ENCODE assay signal across 10 cellular contexts in the genomic region with DNA sequence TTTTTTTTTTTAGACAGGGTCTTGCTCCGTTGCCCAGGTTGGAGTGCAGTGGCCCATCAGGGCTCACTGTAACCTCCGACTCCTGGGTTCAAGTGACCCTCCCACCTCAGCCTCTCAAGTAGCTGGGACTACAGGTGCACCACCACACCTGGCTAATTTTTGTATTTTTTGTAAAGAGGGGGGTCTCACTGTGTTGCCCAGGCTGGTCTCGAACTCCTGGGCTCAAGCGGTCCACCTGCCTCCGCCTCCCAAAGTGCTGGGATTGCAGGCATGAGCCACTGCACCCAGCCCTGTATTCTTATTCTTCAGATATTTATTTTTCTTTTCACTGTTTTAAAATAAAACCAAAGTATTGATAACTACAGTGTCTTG. TPM values are rescaled to one million over a fixed set of nuclear protein-coding genes. Genes with fewer than 3 reads are reported as not detected.
DNase-seq lines count a peak whose midpoint lies in the region; FAIRE-seq and TF ChIP-seq lines count a peak whose summit lies in the region.
"Not testable (repeated sequence)": the region's sequence is repeated elsewhere in the genome, so short reads cannot be mapped to it uniquely, and the experiment has no call there.
"Had no signal": no experiment of that assay in that cellular context is flagged by ENCODE, and none has a peak within 500 bp of the region (broad histone marks: within the 10 kb centered on the region; RNA-seq: fewer than 3 reads in every experiment).

No MANE protein-coding gene starts in this region.

- peaks cover 100% of the 10 kb centered on the region for H3K4me1 ChIP-seq in PC-9 (replicated peaks; ENCODE audit: insufficient read depth)
- peaks cover 6 to 13% of the 10 kb centered on the region in 2 donors for H3K4me1 ChIP-seq in breast epithelium
- peaks cover 74 to 85% (median 82%) of the 10 kb centered on the region in 4 donors for H3K4me1 ChIP-seq in esophagus muscularis mucosa
- peaks cover 46 to 52% of the 10 kb centered on the region in 2 donors for H3K4me1 ChIP-seq in kidney (ENCODE audit: control insufficient read depth in 1 of 2, insufficient read depth in 1 of 2, low read depth in 1 of 2, low read length in 2 of 2)
- H3K4me1 ChIP-seq in muscle layer of duodenum (ENCODE audit: control insufficient read depth in 1 of 2, insufficient read depth in 2 of 2, low read length in 2 of 2), result peaks cover 16 to 56% of the 10 kb centered on the region in 2 donors
- H3K4me1 ChIP-seq in smooth muscle cell (ENCODE audit: low read depth), result not testable (repeated sequence)

- not testable (repeated sequence) for DNase-seq in PC-9; breast epithelium (ENCODE audit: low spot score in 2 of 2); esophagus muscularis mucosa (ENCODE audit: extremely low spot score); kidney; smooth muscle cell (lab: John Stamatoyannopoulos, UW; ENCODE audit: unreplicated experiment)
- peak; percentile 42 for DNase-seq in type B pancreatic cell (ENCODE audit: extremely low spot score, unreplicated experiment)

- not testable (repeated sequence) for TF ChIP-seq CTCF in PC-9 (conservative IDR thresholded peaks at IDR 0.05); breast epithelium (IDR thresholded peaks at IDR 0.05); esophagus muscularis mucosa (IDR thresholded peaks at IDR 0.05); kidney (IDR thresholded peaks at IDR 0.05; ENCODE audit: borderline replicate concordance, extremely low read depth, insufficient read depth); smooth muscle cell (IDR thresholded peaks at IDR 0.05; ENCODE audit: borderline replicate concordance, insufficient read depth, poor library complexity, severe bottlenecking); type B pancreatic cell (conservative IDR thresholded peaks at IDR 0.05)

- CTCF ChIA-PET in PC-9 (lab: Charles Lee), result interaction anchor here (1.1 kb wide), 1 partner anchor 24 kb away, joined by 3 read pairs; no protein-coding TSS in a partner anchor

- H3K4me3 ChIP-seq in PC-9; breast epithelium; esophagus muscularis mucosa; kidney (ENCODE audit: low read length in 2 of 2); muscle layer of duodenum (ENCODE audit: low read depth in 1 of 2, low read length in 2 of 2); smooth muscle cell: not testable (repeated sequence)

- not testable (repeated sequence) for BruUV-seq in PC-9 (replicated peaks; lab: Mats Ljungman, UMichigan)

- whole genome bisulfite sequencing in esophagus muscularis mucosa, result 84% methylated on average over 5 of the region's 5 CpGs
- 97% methylated on average over 5 of the region's 5 CpGs for WGBS in smooth muscle cell (ENCODE audit: low lambda C conversion rate)

- H3K36me3 ChIP-seq in PC-9 (ENCODE audit: low read depth) (peaks cover 36% of the 10 kb centered on the region), esophagus muscularis mucosa (peaks cover 14 to 51% (median 40%) of the 10 kb centered on the region in 4 donors), kidney (ENCODE audit: control insufficient read depth in 1 of 2, insufficient read depth in 2 of 2, low read length in 2 of 2) (peaks cover 13 to 33% of the 10 kb centered on the region in 2 donors), muscle layer of duodenum (ENCODE audit: control insufficient read depth in 1 of 2, insufficient read depth in 2 of 2, low read length in 2 of 2) (peaks cover 15 to 22% of the 10 kb centered on the region in 2 donors)
- H3K36me3 ChIP-seq in breast epithelium; smooth muscle cell (ENCODE audit: low read depth): not testable (repeated sequence)

- H4K20me1 ChIP-seq in PC-9 (ENCODE audit: insufficient read depth); smooth muscle cell (ENCODE audit: low read depth): not testable (repeated sequence)

- not testable (repeated sequence) for H3K4me3 Mint-ChIP-seq in type B pancreatic cell

- H3K9me3 ChIP-seq in PC-9 (ENCODE audit: insufficient read depth, low read depth); breast epithelium; esophagus muscularis mucosa; kidney (ENCODE audit: control insufficient read depth in 1 of 2, low read length in 2 of 2); muscle layer of duodenum (ENCODE audit: control insufficient read depth in 1 of 2, low read length in 2 of 2); smooth muscle cell (replicated peaks; ENCODE audit: low read depth): not testable (repeated sequence)

- peak overlapping the region; percentile 92 for H3K27ac ChIP-seq in PC-9
- H3K27ac ChIP-seq in breast epithelium, result peak overlapping the region; percentile 90 to 92
- peak overlapping the region; percentile 92 to 96 (median 94) for H3K27ac ChIP-seq in esophagus muscularis mucosa (replicated peaks in 1 of 4)
- peak overlapping the region; percentile 78 to 89 for H3K27ac ChIP-seq in kidney (ENCODE audit: low read depth in 2 of 2, low read length in 2 of 2)
- H3K27ac ChIP-seq in muscle layer of duodenum (ENCODE audit: low read length), result peak overlapping the region; percentile 79
- peak overlapping the region; percentile 5 for H3K27ac ChIP-seq in smooth muscle cell (ENCODE audit: low read depth)

- not testable (repeated sequence) for H3K9me3 Mint-ChIP-seq in type B pancreatic cell

- not testable (repeated sequence) for H3K27me3 ChIP-seq in PC-9 (ENCODE audit: insufficient read depth, low read depth); breast epithelium; esophagus muscularis mucosa; muscle layer of duodenum (ENCODE audit: low read depth, low read length); smooth muscle cell (ENCODE audit: low read depth)

- H3K27ac Mint-ChIP-seq in type B pancreatic cell, result not testable (repeated sequence)

- H3K9ac ChIP-seq in kidney (ENCODE audit: low read length in 2 of 2); smooth muscle cell (ENCODE audit: low read depth): not testable (repeated sequence)

- H3F3A ChIP-seq in PC-9 (ENCODE audit: insufficient read depth, low read depth), result peaks cover 94% of the 10 kb centered on the region
- H3F3A ChIP-seq in smooth muscle cell (ENCODE audit: low read depth), result not testable (repeated sequence)

- not testable (repeated sequence) for FAIRE-seq in kidney (lab: Jason Lieb, UNC)

- not testable (repeated sequence) for H3K9me2 ChIP-seq in PC-9 (ENCODE audit: insufficient read depth)

- H3K27me3 Mint-ChIP-seq in type B pancreatic cell, result peaks cover 32% of the 10 kb centered on the region

- peak overlapping the region; percentile 88 for H3K4me2 ChIP-seq in PC-9
- not testable (repeated sequence) for H3K4me2 ChIP-seq in smooth muscle cell

- POLR2A ChIA-PET in PC-9 (lab: Charles Lee; ENCODE audit: unreplicated experiment), result not testable (repeated sequence)

- not testable (repeated sequence) for TF ChIP-seq POLR2A in breast epithelium (IDR thresholded peaks at IDR 0.05); esophagus muscularis mucosa (IDR thresholded peaks at IDR 0.05; ENCODE audit: low read depth)

- H3K36me3 Mint-ChIP-seq in type B pancreatic cell, result not testable (repeated sequence)

- peaks cover 19% of the 10 kb centered on the region for H3K4me1 Mint-ChIP-seq in type B pancreatic cell (ENCODE audit: unreplicated experiment)

- peaks cover 45% of the 10 kb centered on the region for H3K79me2 ChIP-seq in PC-9 (ENCODE audit: low read depth)
- not testable (repeated sequence) for H3K79me2 ChIP-seq in smooth muscle cell (ENCODE audit: low read depth)

- intact Hi-C loops in PC-9 (cut with micrococcal nuclease; ENCODE audit: unreplicated experiment); breast epithelium (cut with DNase I; ENCODE audit: low total_unique reads); esophagus muscularis mucosa (cut with DNase I); kidney (cut with DNase I): not testable (repeated sequence)

- TF ChIP-seq EP300 in esophagus muscularis mucosa (IDR thresholded peaks at IDR 0.05), result not testable (repeated sequence)

- not testable (repeated sequence) for H2AFZ ChIP-seq in PC-9; smooth muscle cell (ENCODE audit: low read depth)

RNA-seq across cellular contexts. Expression of a gene that starts 11.0 kb away (rescaled TPM):
- total RNA-seq in PC-9 (2021), result 162 and 191 TPM in 2 replicates
- total RNA-seq in breast epithelium, result 100 to 1,000 TPM in 2 of 3 donors, 10 to 100 TPM in 1; 85.9 to 187 (median 144) TPM
- 100 to 1,000 TPM; 139 to 354 (median 244) TPM for total RNA-seq in esophagus muscularis mucosa
- 246 TPM for total RNA-seq in kidney
- 171 TPM for polyA plus RNA-seq in kidney (ENCODE audit: insufficient read depth, low read depth, low replicate concordance)
- 142 and 148 TPM in 2 replicates for total RNA-seq in smooth muscle cell
- polyA plus RNA-seq in smooth muscle cell, result 40.9 and 219 TPM in 2 replicates
- total RNA-seq in type B pancreatic cell (ENCODE audit: low replicate concordance), result 27.2 and 30.0 TPM in 2 replicates

RNA-seq across cellular contexts. Expression of a gene that starts 30.2 kb away (rescaled TPM):
- total RNA-seq in PC-9 (2021) (not detected in 2 replicates), breast epithelium (not detected), esophagus muscularis mucosa (1 to 10 TPM in 2 of 4 donors, under 1 TPM in 1, not detected in 1; 0.45 to 1.8 (median 1.7) TPM), kidney (0.35 TPM), smooth muscle cell (2.0 TPM in 1 of 2 replicates, not detected in the other), type B pancreatic cell (ENCODE audit: low replicate concordance) (not detected in 2 replicates)
- polyA plus RNA-seq in kidney (ENCODE audit: insufficient read depth, low read depth, low replicate concordance) (not detected), smooth muscle cell (0.19 TPM in 1 of 2 replicates, not detected in the other)
- total RNA-seq: Daoy, OCI-LY7 had no signal
- polyA plus RNA-seq: BJ had no signal

RNA-seq across cellular contexts. Expression of a gene that starts 57.4 kb away (rescaled TPM):
- total RNA-seq in PC-9 (2021) (40.3 and 44.5 TPM in 2 replicates), breast epithelium (10 to 100 TPM; 67.8 to 84.9 (median 70.1) TPM), esophagus muscularis mucosa (100 to 1,000 TPM in 1 of 4 donors, 10 to 100 TPM in 3; 61.5 to 101 (median 92.9) TPM), kidney (69.0 TPM), smooth muscle cell (61.4 and 89.3 TPM in 2 replicates), type B pancreatic cell (ENCODE audit: low replicate concordance) (45.2 and 48.3 TPM in 2 replicates)
- polyA plus RNA-seq in kidney (ENCODE audit: insufficient read depth, low read depth, low replicate concordance) (120 TPM), smooth muscle cell (77.1 and 85.8 TPM in 2 replicates)

Comparison
In these comparisons a context has a peak if more than half of its experiments do, and no peak if none do; other contexts are left out.
1. H3K27ac ChIP-seq: peak in every context shown above with its lines; median percentile 94 in esophagus muscularis mucosa; 92 in PC-9; 91 in breast epithelium; 84 in kidney; 79 in muscle layer of duodenum; 5 in smooth muscle cell.